ENCODE assay signal across 28 cellular contexts in genomic region chr11:10764412-10764811, GRCh38.
"Had no signal": no experiment of that assay in that cellular context is flagged by ENCODE, and none has a peak within 500 bp of the region (broad histone marks: within the 10 kb centered on the region; RNA-seq: fewer than 3 reads in every experiment).

No MANE protein-coding gene starts in this region.

- H3K9me3 Mint-ChIP-seq: natural killer cell; nephron; neural progenitor cell; stimulated activated memory B cell treated with anti-CD40 and anti-IgM and Interleukin-4, amounts not matched to agents 10 μg/mL and 1 μg/mL and 100 μg/mL, for 72 hours; stimulated activated naive CD8-positive, alpha-beta T cell treated with anti-CD3 and anti-CD28 coated beads, Interleukin-15, amount 100 ng/mL, for 72 hours; type B pancreatic cell had no signal

- ATAC-seq: natural killer cell; psoas muscle; right cardiac atrium; right lobe of liver; stimulated activated memory B cell treated with anti-CD40 and anti-IgM and Interleukin-4, amounts not matched to agents 10 μg/mL and 1 μg/mL and 100 μg/mL, for 72 hours; stimulated activated naive CD8-positive, alpha-beta T cell treated with anti-CD3 and anti-CD28 coated beads, Interleukin-15, amount 100 ng/mL, for 72 hours; stimulated activated naive CD8-positive, alpha-beta T cell treated with anti-CD3 and anti-CD28 coated beads, Interleukin-15, Interleukin-2, amounts not matched to agents 100 U/mL and 50 U/mL, for 24 hours; upper lobe of right lung had no signal

- H3K4me1 Mint-ChIP-seq: nephron; neural progenitor cell; stimulated activated naive CD8-positive, alpha-beta T cell treated with anti-CD3 and anti-CD28 coated beads, Interleukin-15, amount 100 ng/mL, for 72 hours had no signal

- H3K27ac Mint-ChIP-seq: natural killer cell; nephron; neural progenitor cell; progenitor cell of endocrine pancreas; stimulated activated memory B cell treated with anti-CD40 and anti-IgM and Interleukin-4, amounts not matched to agents 10 μg/mL and 1 μg/mL and 100 μg/mL, for 72 hours; type B pancreatic cell had no signal

- H3K4me3 Mint-ChIP-seq: natural killer cell; nephron; neural progenitor cell; stimulated activated memory B cell treated with anti-CD40 and anti-IgM and Interleukin-4, amounts not matched to agents 10 μg/mL and 1 μg/mL and 100 μg/mL, for 72 hours; stimulated activated naive CD8-positive, alpha-beta T cell treated with anti-CD3 and anti-CD28 coated beads, Interleukin-15, amount 100 ng/mL, for 72 hours; type B pancreatic cell had no signal

- H3K27me3 Mint-ChIP-seq: progenitor cell of endocrine pancreas; stimulated activated memory B cell treated with anti-CD40 and anti-IgM and Interleukin-4, amounts not matched to agents 10 μg/mL and 1 μg/mL and 100 μg/mL, for 72 hours; stimulated activated naive CD8-positive, alpha-beta T cell treated with anti-CD3 and anti-CD28 coated beads, Interleukin-15, amount 100 ng/mL, for 72 hours; type B pancreatic cell had no signal

- H3K9me3 ChIP-seq: ovary, psoas muscle, right lobe of liver, spleen, suprapubic skin, testis, tibial artery, transverse colon, upper lobe of right lung, uterus had no signal

- DNase-seq: natural killer cell; occipital lobe; ovary; posterior cingulate gyrus; psoas muscle; right cardiac atrium; right lobe of liver; spleen; stimulated activated CD4-positive, alpha-beta T cell treated with anti-CD3 and anti-CD28 coated beads, Interleukin-12 subunit alpha, Interleukin-12 subunit beta, amount 100 ng/mL, for 4 hours; stimulated activated CD4-positive, alpha-beta T cell treated with anti-CD3 and anti-CD28 coated beads, Interleukin-1b, Interleukin-23, amount 100 ng/mL, for 48 hours; stimulated activated CD4-positive, alpha-beta T cell treated with anti-CD3 and anti-CD28 coated beads, Interleukin-4, amount 100 ng/mL, for 1 hour; stimulated activated CD4-positive, alpha-beta T cell treated with anti-CD3 and anti-CD28 coated beads, Interleukin-4, amount 100 ng/mL, for 4 hours; stimulated activated CD8-positive, alpha-beta memory T cell treated with anti-CD3 and anti-CD28 coated beads, Interleukin-4, amount 100 ng/mL, for 48 hours; stimulated activated naive CD4-positive, alpha-beta T cell; stimulated activated naive CD8-positive, alpha-beta T cell treated with anti-CD3 and anti-CD28 coated beads, Interleukin-15, amount 100 ng/mL, for 72 hours; stimulated activated naive CD8-positive, alpha-beta T cell treated with anti-CD3 and anti-CD28 coated beads, Interleukin-15, Interleukin-2, amounts not matched to agents 100 U/mL and 50 U/mL, for 24 hours; substantia nigra; testis; tibial artery; transverse colon; upper lobe of right lung; uterus had no signal
